8 cellular contexts compared by ENCODE assay signal in genomic region chr2:111884592-111884964, GRCh38. TPM values are rescaled to one million over a fixed set of nuclear protein-coding genes. Genes with fewer than 3 reads are reported as not detected.
A peak's percentile ranks its signal among the peaks of the same experiment; 100 is the strongest.
DNase-seq lines count a peak whose midpoint lies in the region; ATAC-seq, FAIRE-seq and TF ChIP-seq lines count a peak whose summit lies in the region.

No MANE protein-coding gene starts in this region.

- H3K27ac ChIP-seq in muscle layer of colon (ENCODE audit: low read depth, low read length), result peak overlapping the region; percentile 84

- H3K9ac ChIP-seq in muscle layer of colon (ENCODE audit: low read length), result peak overlapping the region; percentile 83

- FAIRE-seq in urothelium cell line (lab: Jason Lieb, UNC), result no peak

- H3K4me3 ChIP-seq in Jurkat, Clone E6-1 (ENCODE audit: low read length), result peak overlapping the region; percentile 90
- peak overlapping the region; percentile 97 for H3K4me3 ChIP-seq in choroid plexus epithelial cell (ENCODE audit: low read depth, low read length)
- peak overlapping the region; percentile 90 to 93 for H3K4me3 ChIP-seq in muscle layer of colon (ENCODE audit: low read depth in 1 of 2, low read length in 2 of 2)

- no peak for DNase-seq in Jurkat, Clone E6-1 (ENCODE audit: low read depth, low spot score)
- DNase-seq in choroid plexus epithelial cell (ENCODE audit: low read depth), result no peak
- DNase-seq in SIG-M5 treated with dmso at 0.1 percent for 504 hours (lab: John Stamatoyannopoulos, UW; ENCODE audit: unreplicated experiment), result no peak
- no peak for DNase-seq in urothelium cell line (ENCODE audit: low spot score)
- no peak for DNase-seq in NCI-H187 (lab: John Stamatoyannopoulos, UW)
- no peak for DNase-seq in epidermal melanocyte (ENCODE audit: insufficient read length, low spot score)

- no peaks in the 10 kb centered on the region for H3K4me1 ChIP-seq in muscle layer of colon (ENCODE audit: insufficient read depth, low read length)

- H3K36me3 ChIP-seq in muscle layer of colon (ENCODE audit: insufficient read depth, low read length), result no peaks in the 10 kb centered on the region

- TF ChIP-seq CTCF in choroid plexus epithelial cell (conservative IDR thresholded peaks at IDR 0.05; ENCODE audit: low read depth, low read length), result peak; percentile 13

- no peaks in the 10 kb centered on the region for H3K9me3 ChIP-seq in muscle layer of colon (ENCODE audit: low read length)

- ATAC-seq in GM19324 (IDR thresholded peaks at IDR 0.05; ENCODE audit: low FRiP score, unreplicated experiment), result peak; percentile 10

- H3K27me3 ChIP-seq in muscle layer of colon (ENCODE audit: control insufficient read depth in 1 of 2, insufficient read depth in 2 of 2, low read length in 2 of 2), result no peaks in the 10 kb centered on the region

RNA-seq across cellular contexts. Expression of gene ANAPC1, which starts 0.6 kb away (rescaled TPM):
- polyA plus RNA-seq in Jurkat, Clone E6-1 (2012; ENCODE audit: insufficient read depth, insufficient read length), result 53.5 TPM

RNA-seq across cellular contexts. Expression of gene MERTK, which starts 13.8 kb away (rescaled TPM):
- polyA plus RNA-seq in Jurkat, Clone E6-1 (2012; ENCODE audit: insufficient read depth, insufficient read length), result 4.4 TPM
